In the genomic region with DNA sequence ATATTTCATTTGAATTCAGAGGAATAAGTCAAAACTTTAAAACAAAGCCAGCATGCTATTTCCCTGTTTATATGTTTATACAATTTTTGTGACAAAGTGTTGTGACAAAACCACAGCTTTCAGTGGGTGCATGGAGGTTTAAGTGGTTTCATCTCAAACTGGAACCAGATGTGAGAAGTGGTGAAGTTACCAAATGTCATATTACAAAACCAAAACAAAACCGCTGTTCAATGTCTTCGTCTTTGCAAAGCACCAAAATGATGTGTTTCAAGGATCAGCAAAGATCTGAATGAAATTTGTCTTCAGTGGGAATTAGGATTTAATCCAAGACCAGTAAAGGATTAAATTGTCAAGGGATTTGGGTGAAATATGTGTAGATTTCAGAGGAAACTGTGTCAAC, we compare ENCODE assay signal across 14 cellular contexts. TPM values are rescaled to one million over a fixed set of nuclear protein-coding genes. Genes with fewer than 3 reads are reported as not detected.
DNase-seq lines count a peak whose midpoint lies in the region; ATAC-seq and TF ChIP-seq lines count a peak whose summit lies in the region.
"Had no signal": no experiment of that assay in that cellular context is flagged by ENCODE, and none has a peak within 500 bp of the region (broad histone marks: within the 10 kb centered on the region; RNA-seq: fewer than 3 reads in every experiment).

No MANE protein-coding gene starts in this region.

- POLR2A ChIA-PET in A673 (lab: Charles Lee; ENCODE audit: low non-redundant PET): no interaction called here

- no peaks in the 10 kb centered on the region for H3K4me1 ChIP-seq in A673 (ENCODE audit: insufficient read depth, low read length, poor library complexity, severe bottlenecking)

- H3K4me3 ChIP-seq in A673 (ENCODE audit: low read depth, low read length, poor library complexity, severe bottlenecking): no peak overlapping the region
- H3K4me3 ChIP-seq: A549, skin epidermis had no signal

- no peaks in the 10 kb centered on the region for H3K27me3 Mint-ChIP-seq in nephron progenitor cell (ENCODE audit: low read depth, poor library complexity)
- H3K27me3 Mint-ChIP-seq in T-helper 17 cell: no peaks in the 10 kb centered on the region

- CTCF ChIA-PET in A673 (lab: Charles Lee): no interaction called here

- no peak for TF ChIP-seq CTCF in A673 (conservative IDR thresholded peaks at IDR 0.05; ENCODE audit: low read depth, low read length)
- TF ChIP-seq CTCF in nephron progenitor cell (IDR thresholded peaks at IDR 0.05): no peak

- H3K27ac ChIP-seq in A673 (ENCODE audit: low read depth, low read length, poor library complexity, severe bottlenecking): no peak overlapping the region
- H3K27ac ChIP-seq: A549, skin epidermis had no signal

- no peaks in the 10 kb centered on the region for H3K27me3 ChIP-seq in A673 (replicated peaks; ENCODE audit: insufficient read depth, low read depth, low read length, poor library complexity)

- H3K36me3 Mint-ChIP-seq in nephron progenitor cell (ENCODE audit: low read depth) (no peaks in the 10 kb centered on the region), T-helper 17 cell (ENCODE audit: low read depth) (no peaks in the 10 kb centered on the region)

- H3K9me3 Mint-ChIP-seq in nephron progenitor cell: peaks cover 7% of the 10 kb centered on the region

- H3K27ac Mint-ChIP-seq in nephron progenitor cell: no peak overlapping the region
- no peak overlapping the region for H3K27ac Mint-ChIP-seq in T-helper 17 cell

- DNase-seq in A673 (ENCODE audit: low spot score): peak; percentile 5
- DNase-seq in nephron progenitor cell: no peak
- no peak for DNase-seq in T-helper 17 cell
- DNase-seq in left ventricle myocardium superior: no peak
- DNase-seq: activated CD4-positive, CD25-positive, alpha-beta regulatory T cell; hippocampal formation; NCI-H187 treated with DMSO at 0.1 percent for 48 hours had no signal

- H3K4me1 Mint-ChIP-seq in nephron progenitor cell (no peaks in the 10 kb centered on the region), T-helper 17 cell (no peaks in the 10 kb centered on the region)

- no TSS peak for BruUV-seq in A673 (replicated peaks; lab: Mats Ljungman, UMichigan)

- ATAC-seq in GM19035 (IDR thresholded peaks at IDR 0.05; ENCODE audit: unreplicated experiment) (peak; percentile 68), HG02610 (IDR thresholded peaks at IDR 0.05; ENCODE audit: unreplicated experiment) (peak; percentile 60), HG03460 (IDR thresholded peaks at IDR 0.05; ENCODE audit: unreplicated experiment) (peak; percentile 40), T-helper 17 cell (no peak), esophagus mucosa (no peak), left ventricle myocardium superior (no peak)
- ATAC-seq: A549, Panc1 had no signal

- H3K36me3 ChIP-seq in A673 (ENCODE audit: insufficient read depth, low read length, poor library complexity, severe bottlenecking): no peaks in the 10 kb centered on the region

- intact Hi-C loops in A673 (cut with micrococcal nuclease; ENCODE audit: unreplicated experiment): loop anchor here (5.0 to 10.0 kb wide), 3 partner anchors 253 to 665 kb away; no protein-coding TSS in a partner anchor
- intact Hi-C loops in left ventricle myocardium superior (cut with micrococcal nuclease): no loop called here

- no peak overlapping the region for H3K4me3 Mint-ChIP-seq in nephron progenitor cell
- H3K4me3 Mint-ChIP-seq in T-helper 17 cell: no peak overlapping the region

- H3K9me3 ChIP-seq in A673 (ENCODE audit: low read depth, low read length, poor library complexity, severe bottlenecking) (no peaks in the 10 kb centered on the region), T-helper 17 cell (ENCODE audit: control insufficient read depth, low read length, poor library complexity, severe bottlenecking) (no peaks in the 10 kb centered on the region)
- H3K9me3 ChIP-seq: A549 had no signal

RNA-seq across cellular contexts. Expression of gene OSTN, which starts 59.3 kb away (rescaled TPM):
- total RNA-seq in A673 (2021): not detected in 2 replicates
- total RNA-seq in T-helper 17 cell: not detected
- not detected for total RNA-seq in esophagus mucosa
- not detected for total RNA-seq in left ventricle myocardium superior

Comparison
In these comparisons a context has a peak if more than half of its experiments do, and no peak if none do; other contexts are left out.
1. ATAC-seq: peak in GM19035 (single experiment), HG02610 (single experiment) and HG03460 (single experiment); none in T-helper 17 cell (single experiment), esophagus mucosa (single experiment) and left ventricle myocardium superior (single experiment).